In genomic region chr2:169478339-169478738, GRCh38 we compare ENCODE assay signal across 10 cellular contexts. TPM values are rescaled to one million over a fixed set of nuclear protein-coding genes. Genes with fewer than 3 reads are reported as not detected.
A peak's percentile ranks its signal among the peaks of the same experiment; 100 is the strongest.
DNase-seq lines count a peak whose midpoint lies in the region; ATAC-seq and TF ChIP-seq lines count a peak whose summit lies in the region.
"Had no signal": no experiment of that assay in that cellular context is flagged by ENCODE, and none has a peak within 500 bp of the region (broad histone marks: within the 10 kb centered on the region; RNA-seq: fewer than 3 reads in every experiment).

No MANE protein-coding gene starts in this region.

- DNase-seq in COLO829 (ENCODE audit: low spot score), result peak; percentile 84
- DNase-seq in T-cell, result no peak
- peak; percentile 75 for DNase-seq in fibroblast of mammary gland (ENCODE audit: low read depth)
- DNase-seq in osteocyte (ENCODE audit: extremely low spot score, unreplicated experiment), result no peak
- no peak for DNase-seq in brain microvascular endothelial cell
- DNase-seq in cerebellar nuclear complex (lab: John Stamatoyannopoulos, UW), result no peak
- DNase-seq: activated effector memory CD4-positive, alpha-beta T cell treated with Interleukin-2 at 50 U/mL for 16 hours; stimulated activated CD4-positive, alpha-beta T cell treated with anti-CD3 and anti-CD28 coated beads, Interleukin-4, amount 100 ng/mL, for 1 hour had no signal

- POLR2A ChIA-PET in T-cell (lab: Charles Lee), result interaction anchor here (0.5 to 0.9 kb wide), 2 partner anchors 9 to 94 kb away, joined by 4 to 5 read pairs; no protein-coding TSS in a partner anchor

- H3K27me3 ChIP-seq in brain microvascular endothelial cell (replicated peaks), result no peaks in the 10 kb centered on the region

- peaks cover 2% of the 10 kb centered on the region for H3K36me3 Mint-ChIP-seq in T-cell
- peaks cover 11% of the 10 kb centered on the region for H3K36me3 Mint-ChIP-seq in osteocyte (ENCODE audit: unreplicated experiment)

- H3K27me3 Mint-ChIP-seq in T-cell (no peaks in the 10 kb centered on the region), osteocyte (ENCODE audit: unreplicated experiment) (no peaks in the 10 kb centered on the region)

- in situ Hi-C loops in brain microvascular endothelial cell (cut with HindIII; ENCODE audit: low pct_ligation_motif_present, low sequenced_read_pairs), result no loop called here

- H3K4me3 ChIP-seq in fibroblast of mammary gland (ENCODE audit: control insufficient read depth, low read depth, low read length) (no peak overlapping the region), brain microvascular endothelial cell (ENCODE audit: low read depth, low read length) (no peak overlapping the region)

- no peak overlapping the region for H3K27ac ChIP-seq in brain microvascular endothelial cell

- peak overlapping the region in 1 of 2 donors; percentile 50 for H3K27ac Mint-ChIP-seq in T-cell
- peak overlapping the region; percentile 88 for H3K27ac Mint-ChIP-seq in osteocyte (ENCODE audit: unreplicated experiment)

- H3K9me3 Mint-ChIP-seq in T-cell (no peaks in the 10 kb centered on the region), osteocyte (ENCODE audit: unreplicated experiment) (no peaks in the 10 kb centered on the region)

- H3K4me1 Mint-ChIP-seq in T-cell (peaks cover 19 to 28% (median 22%) of the 10 kb centered on the region in 3 donors), osteocyte (ENCODE audit: unreplicated experiment) (peaks cover 13% of the 10 kb centered on the region)

- H3K36me3 ChIP-seq in brain microvascular endothelial cell (replicated peaks), result no peaks in the 10 kb centered on the region

- ATAC-seq in T-cell (replicated peaks in 1 of 4), result no peak
- no peak for ATAC-seq in HG02763 (IDR thresholded peaks at IDR 0.05; ENCODE audit: unreplicated experiment)
- ATAC-seq in GM21447 (IDR thresholded peaks at IDR 0.05; ENCODE audit: unreplicated experiment), result no peak

- H3K4me3 Mint-ChIP-seq in T-cell (peak overlapping the region; percentile 88 to 93 (median 91)), osteocyte (ENCODE audit: unreplicated experiment) (peak overlapping the region; percentile 89)

- CTCF ChIA-PET in T-cell (lab: Charles Lee), result no interaction called here

- TF ChIP-seq CTCF in fibroblast of mammary gland (conservative IDR thresholded peaks at IDR 0.05; ENCODE audit: control insufficient read depth, insufficient read depth, low read depth, low read length) (no peak), osteocyte (IDR thresholded peaks at IDR 0.05) (no peak), brain microvascular endothelial cell (IDR thresholded peaks at IDR 0.05; ENCODE audit: low read depth, low read length, missing control alignments) (no peak)

RNA-seq across cellular contexts. Expression of gene BBS5, which starts 1.0 kb away (rescaled TPM):
- 1 to 10 TPM; 1.8 to 3.0 (median 2.0) TPM for total RNA-seq in T-cell
- 11.1 and 11.6 TPM in 2 replicates for total RNA-seq in osteocyte

RNA-seq across cellular contexts. Expression of gene KLHL41, which starts 31.2 kb away (rescaled TPM):
- under 1 TPM in 3 of 5 donors, not detected in 2; 0.23 to 0.43 (median 0.35) TPM for total RNA-seq in T-cell
- total RNA-seq in osteocyte, result 0.89 and 1.5 TPM in 2 replicates

Comparison
In these comparisons a context has a peak if more than half of its experiments do, and no peak if none do; other contexts are left out.
1. DNase-seq: peak in COLO829 (single experiment) and fibroblast of mammary gland (single experiment); none in T-cell (0 of 34), osteocyte (single experiment), brain microvascular endothelial cell (single experiment) and cerebellar nuclear complex (0 of 2).